16 cellular contexts compared by ENCODE assay signal in the genomic region with DNA sequence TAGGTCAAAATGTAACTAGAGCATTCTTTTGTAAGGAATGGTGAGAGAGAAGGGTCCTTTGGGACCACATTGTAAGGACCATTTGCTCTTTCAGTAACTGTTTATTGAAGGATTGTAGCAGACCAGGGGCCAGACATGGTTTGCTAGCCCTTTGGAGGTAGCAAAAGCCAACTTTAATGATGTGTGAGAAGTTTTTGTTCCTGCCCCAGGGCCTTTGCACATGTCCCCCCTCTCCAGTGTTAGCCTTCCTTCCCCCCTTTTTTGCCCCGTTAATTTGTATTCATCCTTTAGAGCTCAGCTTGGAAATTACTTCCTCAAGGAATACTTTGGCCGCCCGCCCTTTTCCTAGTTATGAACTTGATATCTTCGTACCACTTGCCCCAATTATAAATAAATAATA. TPM values are rescaled to one million over a fixed set of nuclear protein-coding genes. Genes with fewer than 3 reads are reported as not detected.
A peak's percentile ranks its signal among the peaks of the same experiment; 100 is the strongest.
DNase-seq lines count a peak whose midpoint lies in the region; FAIRE-seq and TF ChIP-seq lines count a peak whose summit lies in the region.
"Had no signal": no experiment of that assay in that cellular context is flagged by ENCODE, and none has a peak within 500 bp of the region (broad histone marks: within the 10 kb centered on the region; RNA-seq: fewer than 3 reads in every experiment).

No MANE protein-coding gene starts in this region.

- H3K36me3 ChIP-seq in HEK293 (ENCODE audit: control insufficient read depth in 2 of 2, insufficient read depth in 1 of 2, low read length in 2 of 2): peaks cover 0 to 6% of the 10 kb centered on the region in 2 experiments; a peak in 2 of 3 replicates
- H3K36me3 ChIP-seq in colonic mucosa: no peaks in the 10 kb centered on the region
- H3K36me3 ChIP-seq in mesenchymal stem cell (ENCODE audit: control insufficient read depth in 1 of 2, insufficient read depth in 2 of 2, low read depth in 1 of 2, low read length in 2 of 2): peaks cover 0 to under 1% of the 10 kb centered on the region in 2 experiments
- H3K36me3 ChIP-seq in thyroid gland: no peaks in the 10 kb centered on the region

- intact Hi-C loops in colonic mucosa (cut with DNase I): no loop called here
- intact Hi-C loops in thyroid gland (cut with DNase I): no loop called here

- no peak overlapping the region for H3K23ac ChIP-seq in mesenchymal stem cell (ENCODE audit: low read length in 2 of 2)

- no peak overlapping the region for H3K18ac ChIP-seq in mesenchymal stem cell (ENCODE audit: low read depth in 1 of 2, low read length in 2 of 2)

- H3K4ac ChIP-seq in mesenchymal stem cell (ENCODE audit: low read depth in 1 of 2, low read length in 2 of 2): no peak overlapping the region

- no peak overlapping the region for H2BK15ac ChIP-seq in mesenchymal stem cell (ENCODE audit: low read depth, poor library complexity, severe bottlenecking)

- H2AK5ac ChIP-seq in mesenchymal stem cell (ENCODE audit: low read length, severe bottlenecking): peak overlapping the region; percentile 19

- no peak for FAIRE-seq in GM12892 (lab: Jason Lieb, UNC)

- H3K4me1 ChIP-seq in HEK293 (ENCODE audit: control insufficient read depth, insufficient read depth, low read length): peaks cover 31% of the 10 kb centered on the region
- peaks cover 25% of the 10 kb centered on the region for H3K4me1 ChIP-seq in colonic mucosa
- peaks cover 1% of the 10 kb centered on the region for H3K4me1 ChIP-seq in mesenchymal stem cell (ENCODE audit: control insufficient read depth, insufficient read depth, low read depth, low read length)
- H3K4me1 ChIP-seq in thyroid gland: peaks cover 79 to 85% of the 10 kb centered on the region in 2 donors

- H2BK12ac ChIP-seq in mesenchymal stem cell (ENCODE audit: low read length in 2 of 2): no peak overlapping the region

- CTCF ChIA-PET in HEK293 (lab: Yijun Ruan, JAX): interaction anchor here (1.9 to 2.5 kb wide), 2 partner anchors 9 kb away, joined by 11 to 14 read pairs; a partner anchor contains a TSS

- no peak overlapping the region for H3K27ac ChIP-seq in HEK293 (ENCODE audit: extremely low read depth, low read depth, low read length)
- peak overlapping the region; percentile 82 for H3K27ac ChIP-seq in colonic mucosa
- no peak overlapping the region for H3K27ac ChIP-seq in mesenchymal stem cell (ENCODE audit: low read length, poor library complexity, severe bottlenecking)
- H3K27ac ChIP-seq in thyroid gland: peak overlapping the region; percentile 35 to 81 (median 62)

- no peak overlapping the region for H2AFZ ChIP-seq in mesenchymal stem cell (ENCODE audit: low read depth, low read length)

- TF ChIP-seq CTCF in HEK293 (tag by site-specific recombination; IDR thresholded peaks at IDR 0.05) (no peak), colonic mucosa (IDR thresholded peaks at IDR 0.05) (no peak), thyroid gland (IDR thresholded peaks at IDR 0.05) (no peak)

- H3K79me1 ChIP-seq in mesenchymal stem cell (replicated peaks; ENCODE audit: low read length, poor library complexity, severe bottlenecking): peaks cover 40% of the 10 kb centered on the region

- POLR2A ChIA-PET in HEK293 (lab: Yijun Ruan, JAX): no interaction called here

- no peak for TF ChIP-seq POLR2A in thyroid gland (IDR thresholded peaks at IDR 0.05)
- TF ChIP-seq POLR2A in GM12892 (IDR thresholded peaks at IDR 0.05; ENCODE audit: low read depth, low read length): no peak

- H3K9ac ChIP-seq in colonic mucosa (ENCODE audit: low read depth in 2 of 2, low read length in 2 of 2) (peak overlapping the region in 1 of 2 donors; percentile 21), mesenchymal stem cell (ENCODE audit: low read length) (no peak overlapping the region)

- H2BK5ac ChIP-seq in mesenchymal stem cell (ENCODE audit: low read depth, low read length, poor library complexity, severe bottlenecking): no peak overlapping the region

- 100% methylated on average over 1 of the region's 4 CpGs for WGBS in mesenchymal stem cell
- 93 to 97% methylated on average over 4 of the region's 4 CpGs for WGBS in thyroid gland, 2 donors

- H3K27me3 ChIP-seq in colonic mucosa: no peaks in the 10 kb centered on the region
- H3K27me3 ChIP-seq in mesenchymal stem cell (ENCODE audit: control insufficient read depth in 1 of 2, insufficient read depth in 1 of 2, low read length in 2 of 2): no peaks in the 10 kb centered on the region
- H3K27me3 ChIP-seq in thyroid gland: no peaks in the 10 kb centered on the region

- H2BK120ac ChIP-seq in mesenchymal stem cell (ENCODE audit: low read depth, low read length): no peak overlapping the region

- H3K4me3 ChIP-seq in HEK293 (ENCODE audit: low read depth, low read length) (no peak overlapping the region), colonic mucosa (no peak overlapping the region), mesenchymal stem cell (ENCODE audit: insufficient read depth in 1 of 2, low read depth in 1 of 2, low read length in 2 of 2) (no peak overlapping the region), thyroid gland (replicated peaks in 1 of 3) (no peak overlapping the region)

- H3K14ac ChIP-seq in mesenchymal stem cell (ENCODE audit: low read length in 2 of 2): no peak overlapping the region

- H3K4me2 ChIP-seq in mesenchymal stem cell (ENCODE audit: low read length, poor library complexity, severe bottlenecking): no peak overlapping the region

- no peak overlapping the region for H4K8ac ChIP-seq in mesenchymal stem cell (ENCODE audit: low read length)

- no peaks in the 10 kb centered on the region for H3K9me3 ChIP-seq in HEK293 (ENCODE audit: control insufficient read depth, insufficient read depth, low read depth, low read length)
- no peaks in the 10 kb centered on the region for H3K9me3 ChIP-seq in colonic mucosa
- H3K9me3 ChIP-seq in mesenchymal stem cell (ENCODE audit: control insufficient read depth, low read length): no peaks in the 10 kb centered on the region
- no peaks in the 10 kb centered on the region for H3K9me3 ChIP-seq in thyroid gland

- no peak overlapping the region for H4K91ac ChIP-seq in mesenchymal stem cell (ENCODE audit: low read length)

- DNase-seq in colonic mucosa: no peak
- DNase-seq in mesenchymal stem cell: no peak
- DNase-seq in thyroid gland: no peak
- DNase-seq in hepatic stellate cell (ENCODE audit: low spot score): no peak
- no peak for DNase-seq in DMS153 (lab: John Stamatoyannopoulos, UW)
- DNase-seq in GM12892 (ENCODE audit: insufficient read length): no peak
- DNase-seq: ACHN, DND-41, H9, NCI-H1417 treated with DMSO at 0.1 percent for 48 hours, NCI-H345, NCI-H524 treated with DMSO at 0.1 percent for 48 hours, PC-3, RPMI8226, SHP77 treated with DMSO at 0.1 percent for 48 hours had no signal

TF ChIP-seq in HEK293, 187 proteins besides CTCF, POLR2A, EP300 and RAD21:
- TF ChIP-seq ZNF549 (tag by site-specific recombination; IDR thresholded peaks at IDR 0.05) (no peak), ZNF623 (tag by site-specific recombination; IDR thresholded peaks at IDR 0.05) (peak; percentile 95)

RNA-seq across cellular contexts. Expression of a gene that starts 9.0 kb away (rescaled TPM):
- total RNA-seq in colonic mucosa: 100 to 1,000 TPM in 1 of 2 donors, 10 to 100 TPM in 1; 88.0 to 109 TPM
- polyA plus RNA-seq in mesenchymal stem cell (2013, experiment 1 of 2): 20.1 TPM
- polyA plus RNA-seq in mesenchymal stem cell (2013, experiment 2 of 2): 17.1 TPM
- 100 to 1,000 TPM in 2 of 4 donors, 10 to 100 TPM in 2; 85.0 to 123 (median 99.4) TPM for total RNA-seq in thyroid gland
- polyA plus RNA-seq in GM12892 (2012; ENCODE audit: missing spikeins): 17.6 TPM

Comparison
In these comparisons a context has a peak if more than half of its experiments do, and no peak if none do; other contexts are left out.
1. H3K27ac ChIP-seq: peak in colonic mucosa (single experiment) and thyroid gland (3 of 3); none in HEK293 (single experiment) and mesenchymal stem cell (single experiment).